In genomic region chr5:172005708-172006377, GRCh38 we compare ENCODE assay signal across 1 cellular context.
TF ChIP-seq lines count a peak whose summit lies in the region.

No MANE protein-coding gene starts in this region.

TF ChIP-seq in HepG2, 621 proteins besides CTCF, POLR2A, EP300 and RAD21 (continued from another document and continues in another):
- TF ChIP-seq, protein P1, sequence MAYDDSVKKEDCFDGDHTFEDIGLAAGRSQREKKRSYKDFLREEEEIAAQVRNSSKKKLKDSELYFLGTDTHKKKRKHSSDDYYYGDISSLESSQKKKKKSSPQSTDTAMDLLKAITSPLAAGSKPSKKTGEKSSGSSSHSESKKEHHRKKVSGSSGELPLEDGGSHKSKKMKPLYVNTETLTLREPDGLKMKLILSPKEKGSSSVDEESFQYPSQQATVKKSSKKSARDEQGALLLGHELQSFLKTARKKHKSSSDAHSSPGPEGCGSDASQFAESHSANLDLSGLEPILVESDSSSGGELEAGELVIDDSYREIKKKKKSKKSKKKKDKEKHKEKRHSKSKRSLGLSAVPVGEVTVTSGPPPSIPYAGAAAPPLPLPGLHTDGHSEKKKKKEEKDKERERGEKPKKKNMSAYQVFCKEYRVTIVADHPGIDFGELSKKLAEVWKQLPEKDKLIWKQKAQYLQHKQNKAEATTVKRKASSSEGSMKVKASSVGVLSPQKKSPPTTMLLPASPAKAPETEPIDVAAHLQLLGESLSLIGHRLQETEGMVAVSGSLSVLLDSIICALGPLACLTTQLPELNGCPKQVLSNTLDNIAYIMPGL (CRISPR knock-in tag; IDR thresholded peaks at IDR 0.05; ENCODE audit: borderline replicate concordance in 1 of 2, low read depth in 1 of 2): 0 out of 4 replicates have a peak, but pooled peaks of 1 of the 2 experiments have one; percentile 49
- TF ChIP-seq KLF13 (CRISPR knock-in tag; IDR thresholded peaks at IDR 0.05) (0 out of 2 replicates have a peak, but pooled peaks have one; percentile 5), KDM5B (CRISPR knock-in tag; IDR thresholded peaks at IDR 0.05; ENCODE audit: borderline replicate concordance) (peak; percentile 13; the same call in 1 of the 2 replicates), EHMT2 (IDR thresholded peaks at IDR 0.05; ENCODE audit: borderline replicate concordance, low read depth, low read length) (no peak), ZNF781 (CRISPR knock-in tag; IDR thresholded peaks at IDR 0.05; ENCODE audit: borderline replicate concordance, not compliant biosample characterization) (peak; percentile 51), ZNF501 (CRISPR knock-in tag; IDR thresholded peaks at IDR 0.05) (0 out of 2 replicates have a peak, but pooled peaks have one; percentile 20), FOXA1 (IDR thresholded peaks at IDR 0.05) (no peak), FOXA1 (CRISPR knock-in tag; IDR thresholded peaks at IDR 0.05) (peak; percentile 65), SIN3A (IDR thresholded peaks at IDR 0.05; ENCODE audit: borderline replicate concordance, low read depth, low read length) (0 out of 2 replicates have a peak, but pooled peaks have one; percentile 23), KDM2A (CRISPR knock-in tag; IDR thresholded peaks at IDR 0.05; ENCODE audit: borderline replicate concordance, low read depth) (0 out of 2 replicates have a peak, but pooled peaks have one; percentile 45), ZNF333 (CRISPR knock-in tag; IDR thresholded peaks at IDR 0.05; ENCODE audit: borderline replicate concordance) (0 out of 2 replicates have a peak, but pooled peaks have one; percentile 40), SP4 (CRISPR knock-in tag; IDR thresholded peaks at IDR 0.05) (0 out of 2 replicates have a peak, but pooled peaks have one; percentile 33), ZNF468 (CRISPR knock-in tag; IDR thresholded peaks at IDR 0.05) (0 out of 2 replicates have a peak, but pooled peaks have one; percentile 10), NKX3-1 (CRISPR knock-in tag; IDR thresholded peaks at IDR 0.05) (0 out of 2 replicates have a peak, but pooled peaks have one; percentile 11), ZNF512B (CRISPR knock-in tag; IDR thresholded peaks at IDR 0.05; ENCODE audit: borderline replicate concordance) (0 out of 2 replicates have a peak, but pooled peaks have one; percentile 23), SNAPC4 (CRISPR knock-in tag; IDR thresholded peaks at IDR 0.05) (0 out of 2 replicates have a peak, but pooled peaks have one; percentile 7), MAF1 (CRISPR knock-in tag; IDR thresholded peaks at IDR 0.05; ENCODE audit: borderline replicate concordance) (no peak), AHDC1 (CRISPR knock-in tag; IDR thresholded peaks at IDR 0.05; ENCODE audit: borderline replicate concordance) (0 out of 2 replicates have a peak, but pooled peaks have one; percentile 36), ZNF850 (CRISPR knock-in tag; conservative IDR thresholded peaks at IDR 0.05) (0 out of 2 replicates have a peak, but pooled peaks have one; percentile 31), ZNF264 (CRISPR knock-in tag; IDR thresholded peaks at IDR 0.05) (no peak), MEIS1 (CRISPR knock-in tag; IDR thresholded peaks at IDR 0.05; ENCODE audit: borderline replicate concordance) (0 out of 2 replicates have a peak, but pooled peaks have one; percentile 8), DNMT3B (CRISPR knock-in tag; conservative IDR thresholded peaks at IDR 0.05) (no peak), TOPORS (CRISPR knock-in tag; IDR thresholded peaks at IDR 0.05) (peak; percentile 37; the same call in 1 of the 2 replicates)
- TF ChIP-seq, protein P2, sequence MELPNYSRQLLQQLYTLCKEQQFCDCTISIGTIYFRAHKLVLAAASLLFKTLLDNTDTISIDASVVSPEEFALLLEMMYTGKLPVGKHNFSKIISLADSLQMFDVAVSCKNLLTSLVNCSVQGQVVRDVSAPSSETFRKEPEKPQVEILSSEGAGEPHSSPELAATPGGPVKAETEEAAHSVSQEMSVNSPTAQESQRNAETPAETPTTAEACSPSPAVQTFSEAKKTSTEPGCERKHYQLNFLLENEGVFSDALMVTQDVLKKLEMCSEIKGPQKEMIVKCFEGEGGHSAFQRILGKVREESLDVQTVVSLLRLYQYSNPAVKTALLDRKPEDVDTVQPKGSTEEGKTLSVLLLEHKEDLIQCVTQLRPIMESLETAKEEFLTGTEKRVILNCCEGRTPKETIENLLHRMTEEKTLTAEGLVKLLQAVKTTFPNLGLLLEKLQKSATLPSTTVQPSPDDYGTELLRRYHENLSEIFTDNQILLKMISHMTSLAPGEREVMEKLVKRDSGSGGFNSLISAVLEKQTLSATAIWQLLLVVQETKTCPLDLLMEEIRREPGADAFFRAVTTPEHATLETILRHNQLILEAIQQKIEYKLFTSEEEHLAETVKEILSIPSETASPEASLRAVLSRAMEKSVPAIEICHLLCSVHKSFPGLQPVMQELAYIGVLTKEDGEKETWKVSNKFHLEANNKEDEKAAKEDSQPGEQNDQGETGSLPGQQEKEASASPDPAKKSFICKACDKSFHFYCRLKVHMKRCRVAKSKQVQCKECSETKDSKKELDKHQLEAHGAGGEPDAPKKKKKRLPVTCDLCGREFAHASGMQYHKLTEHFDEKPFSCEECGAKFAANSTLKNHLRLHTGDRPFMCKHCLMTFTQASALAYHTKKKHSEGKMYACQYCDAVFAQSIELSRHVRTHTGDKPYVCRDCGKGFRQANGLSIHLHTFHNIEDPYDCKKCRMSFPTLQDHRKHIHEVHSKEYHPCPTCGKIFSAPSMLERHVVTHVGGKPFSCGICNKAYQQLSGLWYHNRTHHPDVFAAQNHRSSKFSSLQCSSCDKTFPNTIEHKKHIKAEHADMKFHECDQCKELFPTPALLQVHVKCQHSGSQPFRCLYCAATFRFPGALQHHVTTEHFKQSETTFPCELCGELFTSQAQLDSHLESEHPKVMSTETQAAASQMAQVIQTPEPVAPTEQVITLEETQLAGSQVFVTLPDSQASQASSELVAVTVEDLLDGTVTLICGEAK (IDR thresholded peaks at IDR 0.05): no peak
- TF ChIP-seq, protein P2 (CRISPR knock-in tag; IDR thresholded peaks at IDR 0.05): 0 out of 2 replicates have a peak, but pooled peaks have one; percentile 9
